Comparison of ENCODE assay signal across 12 cellular contexts in genomic region chrX:135099493-135099783, GRCh38. TPM values are rescaled to one million over a fixed set of nuclear protein-coding genes. Genes with fewer than 3 reads are reported as not detected.
DNase-seq lines count a peak whose midpoint lies in the region; ATAC-seq, FAIRE-seq and TF ChIP-seq lines count a peak whose summit lies in the region.
"Had no signal": no experiment of that assay in that cellular context is flagged by ENCODE, and none has a peak within 500 bp of the region (broad histone marks: within the 10 kb centered on the region; RNA-seq: fewer than 3 reads in every experiment).

No MANE protein-coding gene starts in this region.

- FAIRE-seq in pancreas (lab: Jason Lieb, UNC) = no peak

- no peaks in the 10 kb centered on the region for H3K36me3 Mint-ChIP-seq in activated CD4-positive, alpha-beta T cell treated with anti-CD3 and anti-CD28 coated beads, Interleukin-2, amount 10 ng/mL, durations not matched to agents 7 days and 5 days (ENCODE audit: low read depth)
- no peaks in the 10 kb centered on the region for H3K36me3 Mint-ChIP-seq in chondrocyte (ENCODE audit: low read depth)
- H3K36me3 Mint-ChIP-seq in neural crest cell (ENCODE audit: low read depth) = peaks cover 2% of the 10 kb centered on the region

- CTCF ChIA-PET in activated CD4-positive, alpha-beta T cell treated with anti-CD3 and anti-CD28 coated beads, Interleukin-2, amount 10 ng/mL, durations not matched to agents 7 days and 5 days (lab: Charles Lee) = no interaction called here

- no peaks in the 10 kb centered on the region for H3K9me3 ChIP-seq in pancreas
- H3K9me3 ChIP-seq: HAP-1 had no signal

- H3K36me3 ChIP-seq in pancreas = no peaks in the 10 kb centered on the region
- H3K36me3 ChIP-seq: HAP-1 had no signal

- no peaks in the 10 kb centered on the region for H3K4me1 ChIP-seq in pancreas
- H3K4me1 ChIP-seq: HAP-1 had no signal

- H3K4me3 ChIP-seq in LNCaP clone FGC (ENCODE audit: low read depth, low read length) = peak overlapping the region; percentile 40
- peak overlapping the region in 1 of 4 donors; percentile 59 for H3K4me3 ChIP-seq in pancreas

- peaks cover 3% of the 10 kb centered on the region for H3K4me1 Mint-ChIP-seq in activated CD4-positive, alpha-beta T cell treated with anti-CD3 and anti-CD28 coated beads, Interleukin-2, amount 10 ng/mL, durations not matched to agents 7 days and 5 days
- peaks cover 11% of the 10 kb centered on the region for H3K4me1 Mint-ChIP-seq in chondrocyte (ENCODE audit: low read depth)
- H3K4me1 Mint-ChIP-seq in neural crest cell = peaks cover 18% of the 10 kb centered on the region

- 39 to 56% methylated on average over 10 of the region's 10 CpGs for WGBS in pancreas, 2 donors

- no peak for DNase-seq in activated CD4-positive, alpha-beta T cell treated with anti-CD3 and anti-CD28 coated beads, Interleukin-2, amount 10 ng/mL, durations not matched to agents 7 days and 5 days
- DNase-seq in activated CD4-positive, alpha-beta T cell treated with anti-CD3 and anti-CD28 coated beads, Interleukin-2, amount 50 U/mL, for 1 hour = no peak
- DNase-seq in LNCaP clone FGC (ENCODE audit: low read depth) = no peak
- no peak for DNase-seq in chondrocyte (ENCODE audit: low spot score)
- DNase-seq in neural crest cell (ENCODE audit: low read depth, low spot score) = no peak
- DNase-seq in pancreas = no peak
- DNase-seq in NCI-H2171 (lab: John Stamatoyannopoulos, UW) = no peak
- DNase-seq in occipital lobe (lab: John Stamatoyannopoulos, UW) = no peak
- DNase-seq: DND-41 had no signal

- H3K27me3 Mint-ChIP-seq in activated CD4-positive, alpha-beta T cell treated with anti-CD3 and anti-CD28 coated beads, Interleukin-2, amount 10 ng/mL, durations not matched to agents 7 days and 5 days = peaks cover 50% of the 10 kb centered on the region
- H3K27me3 Mint-ChIP-seq in chondrocyte (ENCODE audit: low read depth) = peaks cover 6% of the 10 kb centered on the region
- peaks cover 38% of the 10 kb centered on the region for H3K27me3 Mint-ChIP-seq in neural crest cell (ENCODE audit: low read depth)

- TF ChIP-seq CTCF in LNCaP clone FGC (IDR thresholded peaks at IDR 0.05; ENCODE audit: control insufficient read depth, extremely low read depth, insufficient read depth) = no peak
- TF ChIP-seq CTCF in chondrocyte (IDR thresholded peaks at IDR 0.05) = no peak
- no peak for TF ChIP-seq CTCF in neural crest cell (conservative IDR thresholded peaks at IDR 0.05)
- no peak for TF ChIP-seq CTCF in pancreas (IDR thresholded peaks at IDR 0.05)

- peaks cover 0 to 6% (median 0%) of the 10 kb centered on the region in 4 donors for H3K27me3 ChIP-seq in pancreas

- peak overlapping the region; percentile 63 for H3K4me3 Mint-ChIP-seq in activated CD4-positive, alpha-beta T cell treated with anti-CD3 and anti-CD28 coated beads, Interleukin-2, amount 10 ng/mL, durations not matched to agents 7 days and 5 days
- H3K4me3 Mint-ChIP-seq in chondrocyte (ENCODE audit: unreplicated experiment) (peak overlapping the region; percentile 69), neural crest cell (peak overlapping the region; percentile 83)

- POLR2A ChIA-PET in activated CD4-positive, alpha-beta T cell treated with anti-CD3 and anti-CD28 coated beads, Interleukin-2, amount 10 ng/mL, durations not matched to agents 7 days and 5 days (lab: Charles Lee) = no interaction called here

- no peaks in the 10 kb centered on the region for H3K9me3 Mint-ChIP-seq in activated CD4-positive, alpha-beta T cell treated with anti-CD3 and anti-CD28 coated beads, Interleukin-2, amount 10 ng/mL, durations not matched to agents 7 days and 5 days
- H3K9me3 Mint-ChIP-seq in chondrocyte (ENCODE audit: low read depth) = peaks cover 9% of the 10 kb centered on the region
- no peaks in the 10 kb centered on the region for H3K9me3 Mint-ChIP-seq in neural crest cell

- no peak overlapping the region for H3K27ac ChIP-seq in pancreas

- ATAC-seq in pancreas = no peak

- H3K27ac Mint-ChIP-seq in activated CD4-positive, alpha-beta T cell treated with anti-CD3 and anti-CD28 coated beads, Interleukin-2, amount 10 ng/mL, durations not matched to agents 7 days and 5 days = no peak overlapping the region
- H3K27ac Mint-ChIP-seq in chondrocyte (ENCODE audit: unreplicated experiment) = peak overlapping the region; percentile 74
- H3K27ac Mint-ChIP-seq in neural crest cell (ENCODE audit: unreplicated experiment) = no peak overlapping the region

- intact Hi-C loops in pancreas (cut with DNase I) = no loop called here

RNA-seq across cellular contexts. Expression of gene SMIM10L2B, which starts 0.9 kb away (rescaled TPM):
- under 1 TPM in 1 of 2 experiments, not detected in 1; 0.06 TPM for total RNA-seq in activated CD4-positive, alpha-beta T cell treated with anti-CD3 and anti-CD28 coated beads, Interleukin-2, amount 10 ng/mL, durations not matched to agents 7 days and 5 days
- total RNA-seq in chondrocyte (2.2 to 3.3 TPM (median 3.3 TPM) in 3 replicates), neural crest cell (4.7 and 6.2 TPM in 2 replicates), pancreas (under 1 TPM; 0.37 to 0.67 (median 0.59) TPM), occipital lobe (3.4 TPM)
- 1 to 10 TPM in 1 of 2 donors, under 1 TPM in 1; 0.80 to 1.2 TPM for polyA plus RNA-seq in pancreas

RNA-seq across cellular contexts. Expression of gene ETDB, which starts 20.9 kb away (rescaled TPM):
- not detected for total RNA-seq in activated CD4-positive, alpha-beta T cell treated with anti-CD3 and anti-CD28 coated beads, Interleukin-2, amount 10 ng/mL, durations not matched to agents 7 days and 5 days
- total RNA-seq in chondrocyte = not detected in 3 replicates
- not detected in 2 replicates for total RNA-seq in neural crest cell
- not detected for total RNA-seq in pancreas
- polyA plus RNA-seq in pancreas = not detected
- not detected for total RNA-seq in occipital lobe
- total RNA-seq: HT1080, urinary bladder had no signal
- polyA plus RNA-seq: urinary bladder had no signal

RNA-seq across cellular contexts. Expression of gene RTL8A, which starts 47.5 kb away (rescaled TPM):
- 10 to 100 TPM; 12.1 to 13.5 TPM for total RNA-seq in activated CD4-positive, alpha-beta T cell treated with anti-CD3 and anti-CD28 coated beads, Interleukin-2, amount 10 ng/mL, durations not matched to agents 7 days and 5 days
- total RNA-seq in chondrocyte = 39.3 to 54.2 TPM (median 49.2 TPM) in 3 replicates
- total RNA-seq in neural crest cell = 56.0 and 56.2 TPM in 2 replicates
- 10 to 100 TPM in 2 of 6 donors, 1 to 10 TPM in 4; 7.3 to 16.4 (median 9.1) TPM for total RNA-seq in pancreas
- 10 to 100 TPM; 52.8 to 62.9 TPM for polyA plus RNA-seq in pancreas
- 5.1 TPM for total RNA-seq in occipital lobe
